8 cellular contexts compared by ENCODE assay signal in the genomic region with DNA sequence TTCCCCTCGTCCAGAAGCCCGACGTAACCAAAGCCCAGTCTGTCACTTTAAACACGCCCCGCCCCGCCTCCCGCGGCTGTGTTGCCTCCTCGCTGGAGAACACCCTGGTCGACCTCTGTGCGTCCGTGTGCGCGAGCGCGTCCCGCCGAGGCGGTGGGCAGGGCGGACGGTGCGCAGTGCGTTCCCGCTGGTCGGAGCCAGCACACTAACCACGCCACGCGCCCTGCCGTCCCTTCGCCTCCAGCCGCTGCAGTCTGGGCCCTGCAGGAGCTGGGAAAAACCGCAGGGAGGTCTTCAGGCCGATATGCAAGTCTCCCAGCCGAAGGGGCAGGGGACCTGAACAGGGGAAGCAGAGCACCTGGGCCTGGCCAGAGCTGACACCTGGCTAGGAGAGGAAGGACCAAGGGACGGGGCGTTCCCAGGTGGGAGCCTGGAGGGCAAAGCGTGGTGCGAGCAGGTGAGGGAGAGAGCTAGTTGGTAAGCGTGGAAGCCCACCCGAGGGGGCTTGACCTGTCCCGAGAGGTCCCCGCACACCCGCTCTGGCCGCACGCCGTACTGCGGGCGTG. TPM values are rescaled to one million over a fixed set of nuclear protein-coding genes. Genes with fewer than 3 reads are reported as not detected.
A peak's percentile ranks its signal among the peaks of the same experiment; 100 is the strongest.
DNase-seq lines count a peak whose midpoint lies in the region; ATAC-seq and TF ChIP-seq lines count a peak whose summit lies in the region.

No MANE protein-coding gene starts in this region.

- intact Hi-C loops in left ventricle myocardium inferior (cut with micrococcal nuclease) (no loop called here), sigmoid colon (cut with DNase I) (loop anchor here (2.0 to 10.0 kb wide), 2 partner anchors 57 to 187 kb away; partner anchors contain the start of genes FUT7 and TMEM141)

- peaks cover 14% of the 10 kb centered on the region for H3K27me3 Mint-ChIP-seq in activated naive CD8-positive, alpha-beta T cell treated with anti-CD3 and anti-CD28 coated beads, Interleukin-2, amount 50 U/mL, for 24 hours

- WGBS in sigmoid colon, 2 donors = 0 to 1% methylated on average over 48 of the region's 48 CpGs

- 0 out of 2 replicates have a peak, but pooled peaks cover 6% of the 10 kb centered on the region for H3K4me1 ChIP-seq in MM.1S (ENCODE audit: low read length)
- peaks cover 78% of the 10 kb centered on the region for H3K4me1 ChIP-seq in left ventricle myocardium inferior
- H3K4me1 ChIP-seq in sigmoid colon = peaks cover 0 to 70% (median 65%) of the 10 kb centered on the region in 4 donors

- H3K9me3 ChIP-seq in MM.1S (replicated peaks; ENCODE audit: insufficient read depth, low read length) (no peaks in the 10 kb centered on the region), SU-DHL-6 (ENCODE audit: insufficient read depth, low read length) (no peaks in the 10 kb centered on the region), left ventricle myocardium inferior (replicated peaks) (no peaks in the 10 kb centered on the region), sigmoid colon (no peaks in the 10 kb centered on the region)

- H4K20me1 ChIP-seq in MM.1S (ENCODE audit: insufficient read depth, low read length) (no peaks in the 10 kb centered on the region), SU-DHL-6 (ENCODE audit: low read depth, low read length) (no peaks in the 10 kb centered on the region)

- peak overlapping the region; percentile 61 for H3K9ac ChIP-seq in MM.1S (ENCODE audit: low read length)
- peak overlapping the region; percentile 81 for H3K9ac ChIP-seq in SU-DHL-6 (ENCODE audit: low read length)

- H3K27ac Mint-ChIP-seq in activated naive CD8-positive, alpha-beta T cell treated with anti-CD3 and anti-CD28 coated beads, Interleukin-2, amount 50 U/mL, for 24 hours = peak overlapping the region; percentile 81

- H3K27ac ChIP-seq in MM.1S (ENCODE audit: low read length) (peak overlapping the region; percentile 49; the same call in 1 of the 2 replicates), SU-DHL-6 (ENCODE audit: low read depth, low read length) (peak overlapping the region; percentile 89), left ventricle myocardium inferior (replicated peaks) (peak overlapping the region; percentile 98), sigmoid colon (peak overlapping the region; percentile 87 to 93 (median 90))

- H3K4me3 ChIP-seq in MM.1S (ENCODE audit: low read length) (peak overlapping the region; percentile 90), SU-DHL-6 (ENCODE audit: insufficient read depth, low read length, poor library complexity, severe bottlenecking) (peak overlapping the region; percentile 91), left ventricle myocardium inferior (peak overlapping the region; percentile 89), sigmoid colon (peak overlapping the region; percentile 68 to 82 (median 70))

- peak; percentile 90 for DNase-seq in GM10266 (ENCODE audit: extremely low spot score)
- DNase-seq in MM.1S = peak; percentile 92
- DNase-seq in activated naive CD8-positive, alpha-beta T cell treated with anti-CD3 and anti-CD28 coated beads, Interleukin-2, amount 50 U/mL, for 24 hours = peak; percentile 89
- peak; percentile 94 for DNase-seq in left ventricle myocardium inferior
- peak; percentile 92 for DNase-seq in sigmoid colon
- no peak for DNase-seq in putamen (ENCODE audit: low spot score)

- peak; percentile 35 to 71 for TF ChIP-seq POLR2A in sigmoid colon (IDR thresholded peaks at IDR 0.05)

- peak overlapping the region; percentile 87 for H3K4me3 Mint-ChIP-seq in activated naive CD8-positive, alpha-beta T cell treated with anti-CD3 and anti-CD28 coated beads, Interleukin-2, amount 50 U/mL, for 24 hours

- H3K79me2 ChIP-seq in MM.1S (ENCODE audit: low read length) = peaks cover 17% of the 10 kb centered on the region; the same call in 1 of the 2 replicates
- no peaks in the 10 kb centered on the region for H3K79me2 ChIP-seq in SU-DHL-6 (ENCODE audit: insufficient read depth, low read length)

- H3K9me3 Mint-ChIP-seq in activated naive CD8-positive, alpha-beta T cell treated with anti-CD3 and anti-CD28 coated beads, Interleukin-2, amount 50 U/mL, for 24 hours = no peaks in the 10 kb centered on the region

- no peaks in the 10 kb centered on the region for H3K36me3 Mint-ChIP-seq in activated naive CD8-positive, alpha-beta T cell treated with anti-CD3 and anti-CD28 coated beads, Interleukin-2, amount 50 U/mL, for 24 hours (ENCODE audit: low read depth)

- H3K4me1 Mint-ChIP-seq in activated naive CD8-positive, alpha-beta T cell treated with anti-CD3 and anti-CD28 coated beads, Interleukin-2, amount 50 U/mL, for 24 hours = peaks cover 21% of the 10 kb centered on the region

- TF ChIP-seq EP300 in sigmoid colon (IDR thresholded peaks at IDR 0.05) = no peak

- H3K27me3 ChIP-seq in MM.1S (replicated peaks; ENCODE audit: insufficient read depth, low read length) (no peaks in the 10 kb centered on the region), SU-DHL-6 (ENCODE audit: low read length) (no peaks in the 10 kb centered on the region), left ventricle myocardium inferior (ENCODE audit: low read depth) (peaks cover 40% of the 10 kb centered on the region), sigmoid colon (peaks cover 30 to 54% (median 52%) of the 10 kb centered on the region in 3 donors)

- H3K36me3 ChIP-seq in MM.1S (replicated peaks; ENCODE audit: insufficient read depth, low read length) = no peaks in the 10 kb centered on the region
- H3K36me3 ChIP-seq in SU-DHL-6 (ENCODE audit: low read length) = no peaks in the 10 kb centered on the region
- peaks cover 20% of the 10 kb centered on the region for H3K36me3 ChIP-seq in left ventricle myocardium inferior
- peaks cover 0 to 6% (median 0%) of the 10 kb centered on the region in 4 donors for H3K36me3 ChIP-seq in sigmoid colon

- H3K9me2 ChIP-seq in MM.1S (replicated peaks; ENCODE audit: insufficient read depth, low read length) = no peaks in the 10 kb centered on the region
- H3K9me2 ChIP-seq in SU-DHL-6 (replicated peaks; ENCODE audit: insufficient read depth, low read length) = no peaks in the 10 kb centered on the region

- peak; percentile 41 for ATAC-seq in activated naive CD8-positive, alpha-beta T cell treated with anti-CD3 and anti-CD28 coated beads, Interleukin-2, amount 50 U/mL, for 24 hours
- ATAC-seq in HG03354 (IDR thresholded peaks at IDR 0.05; ENCODE audit: poor library complexity, severe bottlenecking, unreplicated experiment) = no peak

- TF ChIP-seq CTCF in GM10266 (IDR thresholded peaks at IDR 0.05; ENCODE audit: control insufficient read depth, insufficient read depth, low read depth, missing control alignments) = no peak
- no peak for TF ChIP-seq CTCF in MM.1S (IDR thresholded peaks at IDR 0.05; ENCODE audit: low read length)
- TF ChIP-seq CTCF in SU-DHL-6 (IDR thresholded peaks at IDR 0.05; ENCODE audit: insufficient read depth, low read length, poor library complexity, severe bottlenecking) = no peak
- TF ChIP-seq CTCF in left ventricle myocardium inferior (IDR thresholded peaks at IDR 0.05; ENCODE audit: borderline replicate concordance) = no peak
- TF ChIP-seq CTCF in sigmoid colon (IDR thresholded peaks at IDR 0.05) = no peak

- H3K4me2 ChIP-seq in MM.1S (ENCODE audit: low read depth, low read length) = peak overlapping the region; percentile 58
- peak overlapping the region; percentile 58 for H3K4me2 ChIP-seq in SU-DHL-6 (ENCODE audit: low read depth, low read length, poor library complexity, severe bottlenecking)

- H2AFZ ChIP-seq in MM.1S (ENCODE audit: low read length) = peak overlapping the region; percentile 37
- peak overlapping the region; percentile 55 for H2AFZ ChIP-seq in SU-DHL-6 (ENCODE audit: low read depth, low read length, severe bottlenecking)

- H3F3A ChIP-seq in MM.1S (ENCODE audit: insufficient read depth, low read length) = peaks cover 12% of the 10 kb centered on the region; the same call in 1 of the 2 replicates
- no peaks in the 10 kb centered on the region for H3F3A ChIP-seq in SU-DHL-6 (ENCODE audit: insufficient read depth)

RNA-seq across cellular contexts. Expression of gene PHPT1, which starts 1.3 kb away (rescaled TPM):
- total RNA-seq in left ventricle myocardium inferior (349 TPM), sigmoid colon (10 to 100 TPM; 39.0 to 73.1 (median 56.4) TPM)
- polyA plus RNA-seq in sigmoid colon = 100 to 1,000 TPM; 109 to 144 (median 120) TPM

RNA-seq across cellular contexts. Expression of gene MAMDC4, which starts 4.2 kb away (rescaled TPM):
- 13.4 TPM for total RNA-seq in left ventricle myocardium inferior
- 1 to 10 TPM in 2 of 4 donors, under 1 TPM in 2; 0.71 to 2.8 (median 1.8) TPM for total RNA-seq in sigmoid colon
- polyA plus RNA-seq in sigmoid colon = 10 to 100 TPM in 1 of 3 donors, 1 to 10 TPM in 2; 1.6 to 25.3 (median 2.4) TPM

RNA-seq across cellular contexts. Expression of gene AJM1, which starts 5.6 kb away (rescaled TPM):
- total RNA-seq in left ventricle myocardium inferior (7.7 TPM), sigmoid colon (1 to 10 TPM in 3 of 4 donors, under 1 TPM in 1; 0.82 to 8.6 (median 5.2) TPM)
- polyA plus RNA-seq in sigmoid colon = 1 to 10 TPM in 2 of 3 donors, under 1 TPM in 1; 0.46 to 6.7 (median 1.8) TPM

RNA-seq across cellular contexts. Expression of gene EDF1, which starts 18.2 kb away (rescaled TPM):
- total RNA-seq in left ventricle myocardium inferior (318 TPM), sigmoid colon (100 to 1,000 TPM; 261 to 303 (median 281) TPM)
- 100 to 1,000 TPM; 541 to 755 (median 730) TPM for polyA plus RNA-seq in sigmoid colon

RNA-seq across cellular contexts. Expression of gene TRAF2, which starts 38.4 kb away (rescaled TPM):
- total RNA-seq in left ventricle myocardium inferior = 10.0 TPM
- total RNA-seq in sigmoid colon = 1 to 10 TPM; 1.8 to 5.5 (median 3.9) TPM
- polyA plus RNA-seq in sigmoid colon = 10 to 100 TPM; 13.2 to 21.9 (median 13.9) TPM
